Comparison of ENCODE assay signal across 2 cellular contexts in the genomic region with DNA sequence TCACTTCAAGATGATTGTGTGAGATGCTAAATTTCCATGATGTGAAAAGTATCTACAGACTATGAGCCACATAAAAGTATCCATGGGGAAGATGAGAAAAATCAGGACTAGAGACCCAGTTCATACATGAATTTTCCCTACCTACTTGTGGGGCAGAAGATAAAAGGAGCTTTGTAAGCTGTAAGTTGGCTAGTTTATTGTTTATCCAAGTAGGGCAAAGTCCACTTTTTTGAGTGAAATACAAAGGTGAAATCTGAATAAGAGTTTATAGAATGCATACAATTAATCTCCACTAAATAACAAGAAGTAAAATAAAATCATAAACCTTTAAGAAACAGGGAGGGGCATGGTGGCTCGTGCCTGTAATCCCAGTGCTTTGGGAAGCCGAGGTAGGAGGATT.
TF ChIP-seq lines count a peak whose summit lies in the region.

No MANE protein-coding gene starts in this region.

TF ChIP-seq in liver, 16 proteins besides CTCF, POLR2A, EP300 and RAD21 (continued from another document):
- TF ChIP-seq, protein P1, sequence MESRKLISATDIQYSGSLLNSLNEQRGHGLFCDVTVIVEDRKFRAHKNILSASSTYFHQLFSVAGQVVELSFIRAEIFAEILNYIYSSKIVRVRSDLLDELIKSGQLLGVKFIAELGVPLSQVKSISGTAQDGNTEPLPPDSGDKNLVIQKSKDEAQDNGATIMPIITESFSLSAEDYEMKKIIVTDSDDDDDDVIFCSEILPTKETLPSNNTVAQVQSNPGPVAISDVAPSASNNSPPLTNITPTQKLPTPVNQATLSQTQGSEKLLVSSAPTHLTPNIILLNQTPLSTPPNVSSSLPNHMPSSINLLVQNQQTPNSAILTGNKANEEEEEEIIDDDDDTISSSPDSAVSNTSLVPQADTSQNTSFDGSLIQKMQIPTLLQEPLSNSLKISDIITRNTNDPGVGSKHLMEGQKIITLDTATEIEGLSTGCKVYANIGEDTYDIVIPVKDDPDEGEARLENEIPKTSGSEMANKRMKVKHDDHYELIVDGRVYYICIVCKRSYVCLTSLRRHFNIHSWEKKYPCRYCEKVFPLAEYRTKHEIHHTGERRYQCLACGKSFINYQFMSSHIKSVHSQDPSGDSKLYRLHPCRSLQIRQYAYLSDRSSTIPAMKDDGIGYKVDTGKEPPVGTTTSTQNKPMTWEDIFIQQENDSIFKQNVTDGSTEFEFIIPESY (IDR thresholded peaks at IDR 0.05): no peak
- TF ChIP-seq, protein P2, sequence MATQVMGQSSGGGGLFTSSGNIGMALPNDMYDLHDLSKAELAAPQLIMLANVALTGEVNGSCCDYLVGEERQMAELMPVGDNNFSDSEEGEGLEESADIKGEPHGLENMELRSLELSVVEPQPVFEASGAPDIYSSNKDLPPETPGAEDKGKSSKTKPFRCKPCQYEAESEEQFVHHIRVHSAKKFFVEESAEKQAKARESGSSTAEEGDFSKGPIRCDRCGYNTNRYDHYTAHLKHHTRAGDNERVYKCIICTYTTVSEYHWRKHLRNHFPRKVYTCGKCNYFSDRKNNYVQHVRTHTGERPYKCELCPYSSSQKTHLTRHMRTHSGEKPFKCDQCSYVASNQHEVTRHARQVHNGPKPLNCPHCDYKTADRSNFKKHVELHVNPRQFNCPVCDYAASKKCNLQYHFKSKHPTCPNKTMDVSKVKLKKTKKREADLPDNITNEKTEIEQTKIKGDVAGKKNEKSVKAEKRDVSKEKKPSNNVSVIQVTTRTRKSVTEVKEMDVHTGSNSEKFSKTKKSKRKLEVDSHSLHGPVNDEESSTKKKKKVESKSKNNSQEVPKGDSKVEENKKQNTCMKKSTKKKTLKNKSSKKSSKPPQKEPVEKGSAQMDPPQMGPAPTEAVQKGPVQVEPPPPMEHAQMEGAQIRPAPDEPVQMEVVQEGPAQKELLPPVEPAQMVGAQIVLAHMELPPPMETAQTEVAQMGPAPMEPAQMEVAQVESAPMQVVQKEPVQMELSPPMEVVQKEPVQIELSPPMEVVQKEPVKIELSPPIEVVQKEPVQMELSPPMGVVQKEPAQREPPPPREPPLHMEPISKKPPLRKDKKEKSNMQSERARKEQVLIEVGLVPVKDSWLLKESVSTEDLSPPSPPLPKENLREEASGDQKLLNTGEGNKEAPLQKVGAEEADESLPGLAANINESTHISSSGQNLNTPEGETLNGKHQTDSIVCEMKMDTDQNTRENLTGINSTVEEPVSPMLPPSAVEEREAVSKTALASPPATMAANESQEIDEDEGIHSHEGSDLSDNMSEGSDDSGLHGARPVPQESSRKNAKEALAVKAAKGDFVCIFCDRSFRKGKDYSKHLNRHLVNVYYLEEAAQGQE (IDR thresholded peaks at IDR 0.05): no peak

TF ChIP-seq in WTC11, 78 proteins besides CTCF, POLR2A, EP300 and RAD21 (continued from another document):
- TF ChIP-seq MXD4 (CRISPR knock-in tag; IDR thresholded peaks at IDR 0.05; ENCODE audit: borderline replicate concordance): no peak
- TF ChIP-seq GABPB1 (CRISPR knock-in tag; IDR thresholded peaks at IDR 0.05): no peak
- TF ChIP-seq, protein P3, sequence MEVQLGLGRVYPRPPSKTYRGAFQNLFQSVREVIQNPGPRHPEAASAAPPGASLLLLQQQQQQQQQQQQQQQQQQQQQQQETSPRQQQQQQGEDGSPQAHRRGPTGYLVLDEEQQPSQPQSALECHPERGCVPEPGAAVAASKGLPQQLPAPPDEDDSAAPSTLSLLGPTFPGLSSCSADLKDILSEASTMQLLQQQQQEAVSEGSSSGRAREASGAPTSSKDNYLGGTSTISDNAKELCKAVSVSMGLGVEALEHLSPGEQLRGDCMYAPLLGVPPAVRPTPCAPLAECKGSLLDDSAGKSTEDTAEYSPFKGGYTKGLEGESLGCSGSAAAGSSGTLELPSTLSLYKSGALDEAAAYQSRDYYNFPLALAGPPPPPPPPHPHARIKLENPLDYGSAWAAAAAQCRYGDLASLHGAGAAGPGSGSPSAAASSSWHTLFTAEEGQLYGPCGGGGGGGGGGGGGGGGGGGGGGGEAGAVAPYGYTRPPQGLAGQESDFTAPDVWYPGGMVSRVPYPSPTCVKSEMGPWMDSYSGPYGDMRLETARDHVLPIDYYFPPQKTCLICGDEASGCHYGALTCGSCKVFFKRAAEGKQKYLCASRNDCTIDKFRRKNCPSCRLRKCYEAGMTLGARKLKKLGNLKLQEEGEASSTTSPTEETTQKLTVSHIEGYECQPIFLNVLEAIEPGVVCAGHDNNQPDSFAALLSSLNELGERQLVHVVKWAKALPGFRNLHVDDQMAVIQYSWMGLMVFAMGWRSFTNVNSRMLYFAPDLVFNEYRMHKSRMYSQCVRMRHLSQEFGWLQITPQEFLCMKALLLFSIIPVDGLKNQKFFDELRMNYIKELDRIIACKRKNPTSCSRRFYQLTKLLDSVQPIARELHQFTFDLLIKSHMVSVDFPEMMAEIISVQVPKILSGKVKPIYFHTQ (CRISPR knock-in tag; IDR thresholded peaks at IDR 0.05): no peak
- TF ChIP-seq ELF4 (CRISPR knock-in tag; IDR thresholded peaks at IDR 0.05; ENCODE audit: low read depth): no peak
- TF ChIP-seq, protein P4, sequence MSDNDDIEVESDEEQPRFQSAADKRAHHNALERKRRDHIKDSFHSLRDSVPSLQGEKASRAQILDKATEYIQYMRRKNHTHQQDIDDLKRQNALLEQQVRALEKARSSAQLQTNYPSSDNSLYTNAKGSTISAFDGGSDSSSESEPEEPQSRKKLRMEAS (CRISPR knock-in tag; IDR thresholded peaks at IDR 0.05): no peak
- TF ChIP-seq SMAD3 (CRISPR knock-in tag; IDR thresholded peaks at IDR 0.05; ENCODE audit: borderline replicate concordance): no peak
- TF ChIP-seq, protein P5, sequence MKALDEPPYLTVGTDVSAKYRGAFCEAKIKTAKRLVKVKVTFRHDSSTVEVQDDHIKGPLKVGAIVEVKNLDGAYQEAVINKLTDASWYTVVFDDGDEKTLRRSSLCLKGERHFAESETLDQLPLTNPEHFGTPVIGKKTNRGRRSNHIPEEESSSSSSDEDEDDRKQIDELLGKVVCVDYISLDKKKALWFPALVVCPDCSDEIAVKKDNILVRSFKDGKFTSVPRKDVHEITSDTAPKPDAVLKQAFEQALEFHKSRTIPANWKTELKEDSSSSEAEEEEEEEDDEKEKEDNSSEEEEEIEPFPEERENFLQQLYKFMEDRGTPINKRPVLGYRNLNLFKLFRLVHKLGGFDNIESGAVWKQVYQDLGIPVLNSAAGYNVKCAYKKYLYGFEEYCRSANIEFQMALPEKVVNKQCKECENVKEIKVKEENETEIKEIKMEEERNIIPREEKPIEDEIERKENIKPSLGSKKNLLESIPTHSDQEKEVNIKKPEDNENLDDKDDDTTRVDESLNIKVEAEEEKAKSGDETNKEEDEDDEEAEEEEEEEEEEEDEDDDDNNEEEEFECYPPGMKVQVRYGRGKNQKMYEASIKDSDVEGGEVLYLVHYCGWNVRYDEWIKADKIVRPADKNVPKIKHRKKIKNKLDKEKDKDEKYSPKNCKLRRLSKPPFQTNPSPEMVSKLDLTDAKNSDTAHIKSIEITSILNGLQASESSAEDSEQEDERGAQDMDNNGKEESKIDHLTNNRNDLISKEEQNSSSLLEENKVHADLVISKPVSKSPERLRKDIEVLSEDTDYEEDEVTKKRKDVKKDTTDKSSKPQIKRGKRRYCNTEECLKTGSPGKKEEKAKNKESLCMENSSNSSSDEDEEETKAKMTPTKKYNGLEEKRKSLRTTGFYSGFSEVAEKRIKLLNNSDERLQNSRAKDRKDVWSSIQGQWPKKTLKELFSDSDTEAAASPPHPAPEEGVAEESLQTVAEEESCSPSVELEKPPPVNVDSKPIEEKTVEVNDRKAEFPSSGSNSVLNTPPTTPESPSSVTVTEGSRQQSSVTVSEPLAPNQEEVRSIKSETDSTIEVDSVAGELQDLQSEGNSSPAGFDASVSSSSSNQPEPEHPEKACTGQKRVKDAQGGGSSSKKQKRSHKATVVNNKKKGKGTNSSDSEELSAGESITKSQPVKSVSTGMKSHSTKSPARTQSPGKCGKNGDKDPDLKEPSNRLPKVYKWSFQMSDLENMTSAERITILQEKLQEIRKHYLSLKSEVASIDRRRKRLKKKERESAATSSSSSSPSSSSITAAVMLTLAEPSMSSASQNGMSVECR (CRISPR knock-in tag; IDR thresholded peaks at IDR 0.05; ENCODE audit: borderline replicate concordance): no peak
- TF ChIP-seq, protein P6, sequence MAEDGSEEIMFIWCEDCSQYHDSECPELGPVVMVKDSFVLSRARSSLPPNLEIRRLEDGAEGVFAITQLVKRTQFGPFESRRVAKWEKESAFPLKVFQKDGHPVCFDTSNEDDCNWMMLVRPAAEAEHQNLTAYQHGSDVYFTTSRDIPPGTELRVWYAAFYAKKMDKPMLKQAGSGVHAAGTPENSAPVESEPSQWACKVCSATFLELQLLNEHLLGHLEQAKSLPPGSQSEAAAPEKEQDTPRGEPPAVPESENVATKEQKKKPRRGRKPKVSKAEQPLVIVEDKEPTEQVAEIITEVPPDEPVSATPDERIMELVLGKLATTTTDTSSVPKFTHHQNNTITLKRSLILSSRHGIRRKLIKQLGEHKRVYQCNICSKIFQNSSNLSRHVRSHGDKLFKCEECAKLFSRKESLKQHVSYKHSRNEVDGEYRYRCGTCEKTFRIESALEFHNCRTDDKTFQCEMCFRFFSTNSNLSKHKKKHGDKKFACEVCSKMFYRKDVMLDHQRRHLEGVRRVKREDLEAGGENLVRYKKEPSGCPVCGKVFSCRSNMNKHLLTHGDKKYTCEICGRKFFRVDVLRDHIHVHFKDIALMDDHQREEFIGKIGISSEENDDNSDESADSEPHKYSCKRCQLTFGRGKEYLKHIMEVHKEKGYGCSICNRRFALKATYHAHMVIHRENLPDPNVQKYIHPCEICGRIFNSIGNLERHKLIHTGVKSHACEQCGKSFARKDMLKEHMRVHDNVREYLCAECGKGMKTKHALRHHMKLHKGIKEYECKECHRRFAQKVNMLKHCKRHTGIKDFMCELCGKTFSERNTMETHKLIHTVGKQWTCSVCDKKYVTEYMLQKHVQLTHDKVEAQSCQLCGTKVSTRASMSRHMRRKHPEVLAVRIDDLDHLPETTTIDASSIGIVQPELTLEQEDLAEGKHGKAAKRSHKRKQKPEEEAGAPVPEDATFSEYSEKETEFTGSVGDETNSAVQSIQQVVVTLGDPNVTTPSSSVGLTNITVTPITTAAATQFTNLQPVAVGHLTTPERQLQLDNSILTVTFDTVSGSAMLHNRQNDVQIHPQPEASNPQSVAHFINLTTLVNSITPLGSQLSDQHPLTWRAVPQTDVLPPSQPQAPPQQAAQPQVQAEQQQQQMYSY (CRISPR knock-in tag; IDR thresholded peaks at IDR 0.05): no peak
- TF ChIP-seq FOXK1 (CRISPR knock-in tag; IDR thresholded peaks at IDR 0.05): no peak
- TF ChIP-seq ATF1 (CRISPR knock-in tag; IDR thresholded peaks at IDR 0.05): no peak
- TF ChIP-seq ZNF232 (CRISPR knock-in tag; IDR thresholded peaks at IDR 0.05): no peak
- TF ChIP-seq, protein P7, sequence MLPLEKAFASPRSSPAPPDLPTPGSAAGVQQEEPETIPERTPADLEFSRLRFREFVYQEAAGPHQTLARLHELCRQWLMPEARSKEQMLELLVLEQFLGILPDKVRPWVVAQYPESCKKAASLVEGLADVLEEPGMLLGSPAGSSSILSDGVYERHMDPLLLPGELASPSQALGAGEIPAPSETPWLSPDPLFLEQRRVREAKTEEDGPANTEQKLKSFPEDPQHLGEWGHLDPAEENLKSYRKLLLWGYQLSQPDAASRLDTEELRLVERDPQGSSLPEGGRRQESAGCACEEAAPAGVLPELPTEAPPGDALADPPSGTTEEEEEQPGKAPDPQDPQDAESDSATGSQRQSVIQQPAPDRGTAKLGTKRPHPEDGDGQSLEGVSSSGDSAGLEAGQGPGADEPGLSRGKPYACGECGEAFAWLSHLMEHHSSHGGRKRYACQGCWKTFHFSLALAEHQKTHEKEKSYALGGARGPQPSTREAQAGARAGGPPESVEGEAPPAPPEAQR (CRISPR knock-in tag; IDR thresholded peaks at IDR 0.05): no peak
- TF ChIP-seq, protein P8, sequence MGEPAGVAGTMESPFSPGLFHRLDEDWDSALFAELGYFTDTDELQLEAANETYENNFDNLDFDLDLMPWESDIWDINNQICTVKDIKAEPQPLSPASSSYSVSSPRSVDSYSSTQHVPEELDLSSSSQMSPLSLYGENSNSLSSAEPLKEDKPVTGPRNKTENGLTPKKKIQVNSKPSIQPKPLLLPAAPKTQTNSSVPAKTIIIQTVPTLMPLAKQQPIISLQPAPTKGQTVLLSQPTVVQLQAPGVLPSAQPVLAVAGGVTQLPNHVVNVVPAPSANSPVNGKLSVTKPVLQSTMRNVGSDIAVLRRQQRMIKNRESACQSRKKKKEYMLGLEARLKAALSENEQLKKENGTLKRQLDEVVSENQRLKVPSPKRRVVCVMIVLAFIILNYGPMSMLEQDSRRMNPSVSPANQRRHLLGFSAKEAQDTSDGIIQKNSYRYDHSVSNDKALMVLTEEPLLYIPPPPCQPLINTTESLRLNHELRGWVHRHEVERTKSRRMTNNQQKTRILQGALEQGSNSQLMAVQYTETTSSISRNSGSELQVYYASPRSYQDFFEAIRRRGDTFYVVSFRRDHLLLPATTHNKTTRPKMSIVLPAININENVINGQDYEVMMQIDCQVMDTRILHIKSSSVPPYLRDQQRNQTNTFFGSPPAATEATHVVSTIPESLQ (CRISPR knock-in tag; IDR thresholded peaks at IDR 0.05): no peak
- TF ChIP-seq, protein P9, sequence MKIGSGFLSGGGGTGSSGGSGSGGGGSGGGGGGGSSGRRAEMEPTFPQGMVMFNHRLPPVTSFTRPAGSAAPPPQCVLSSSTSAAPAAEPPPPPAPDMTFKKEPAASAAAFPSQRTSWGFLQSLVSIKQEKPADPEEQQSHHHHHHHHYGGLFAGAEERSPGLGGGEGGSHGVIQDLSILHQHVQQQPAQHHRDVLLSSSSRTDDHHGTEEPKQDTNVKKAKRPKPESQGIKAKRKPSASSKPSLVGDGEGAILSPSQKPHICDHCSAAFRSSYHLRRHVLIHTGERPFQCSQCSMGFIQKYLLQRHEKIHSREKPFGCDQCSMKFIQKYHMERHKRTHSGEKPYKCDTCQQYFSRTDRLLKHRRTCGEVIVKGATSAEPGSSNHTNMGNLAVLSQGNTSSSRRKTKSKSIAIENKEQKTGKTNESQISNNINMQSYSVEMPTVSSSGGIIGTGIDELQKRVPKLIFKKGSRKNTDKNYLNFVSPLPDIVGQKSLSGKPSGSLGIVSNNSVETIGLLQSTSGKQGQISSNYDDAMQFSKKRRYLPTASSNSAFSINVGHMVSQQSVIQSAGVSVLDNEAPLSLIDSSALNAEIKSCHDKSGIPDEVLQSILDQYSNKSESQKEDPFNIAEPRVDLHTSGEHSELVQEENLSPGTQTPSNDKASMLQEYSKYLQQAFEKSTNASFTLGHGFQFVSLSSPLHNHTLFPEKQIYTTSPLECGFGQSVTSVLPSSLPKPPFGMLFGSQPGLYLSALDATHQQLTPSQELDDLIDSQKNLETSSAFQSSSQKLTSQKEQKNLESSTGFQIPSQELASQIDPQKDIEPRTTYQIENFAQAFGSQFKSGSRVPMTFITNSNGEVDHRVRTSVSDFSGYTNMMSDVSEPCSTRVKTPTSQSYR (CRISPR knock-in tag; IDR thresholded peaks at IDR 0.05): no peak
- TF ChIP-seq ZNF671 (CRISPR knock-in tag; IDR thresholded peaks at IDR 0.05): no peak
- TF ChIP-seq GTF2I (CRISPR knock-in tag; conservative IDR thresholded peaks at IDR 0.05): no peak
- no peak for TF ChIP-seq NR3C1 (CRISPR knock-in tag; conservative IDR thresholded peaks at IDR 0.05; ENCODE audit: low read depth)
- no peak for TF ChIP-seq ETV6 (CRISPR knock-in tag; IDR thresholded peaks at IDR 0.05)
